ENCODE assay signal across 8 cellular contexts in the genomic region with DNA sequence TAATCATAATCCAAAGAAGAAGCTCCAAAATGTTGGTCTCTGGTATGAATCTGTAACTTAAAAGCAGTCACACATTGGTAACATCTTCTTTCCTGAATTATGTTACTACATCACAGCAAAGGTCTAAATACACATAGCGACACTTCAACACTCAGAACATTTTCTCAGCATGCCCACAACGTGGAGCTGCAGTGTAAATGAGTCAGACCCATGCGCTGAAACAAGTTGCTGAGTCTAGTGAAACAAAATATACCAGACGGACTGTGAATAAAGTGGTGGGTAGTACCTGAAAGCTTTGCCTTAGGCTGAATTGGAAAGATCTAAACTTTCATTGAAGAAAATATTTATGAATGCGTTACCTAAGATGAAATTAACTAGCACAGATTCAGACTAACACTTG. TPM values are rescaled to one million over a fixed set of nuclear protein-coding genes. Genes with fewer than 3 reads are reported as not detected.
DNase-seq lines count a peak whose midpoint lies in the region; ATAC-seq, FAIRE-seq and TF ChIP-seq lines count a peak whose summit lies in the region.

No MANE protein-coding gene starts in this region.

- no peaks in the 10 kb centered on the region for H4K20me1 ChIP-seq in GM12878 (ENCODE audit: control insufficient read depth, insufficient read depth)

- POLR2A ChIA-PET in GM12878 (lab: Charles Lee): no interaction called here

- SMC1A ChIA-PET in GM12878 (lab: Charles Lee; ENCODE audit: uncharacterized antibody, unreplicated experiment): no interaction called here

- H3K4me2 ChIP-seq in GM12878 (ENCODE audit: control insufficient read depth, insufficient read depth): no peak overlapping the region

- DNase-seq in COLO829 (ENCODE audit: low spot score): peak; percentile 8
- DNase-seq in HuH-7 (ENCODE audit: low spot score): peak; percentile 0
- DNase-seq in GM12878 (ENCODE audit: low read depth, low spot score): no peak
- no peak for DNase-seq in effector CD4-positive, alpha-beta T cell
- no peak for DNase-seq in amniotic stem cell (lab: John Stamatoyannopoulos, UW)
- no peak for DNase-seq in ecto neural progenitor cell (ENCODE audit: low spot score)
- DNase-seq in Kasumi-1 (lab: John Stamatoyannopoulos, UW): no peak

- TF ChIP-seq RAD21 in GM12878 (IDR thresholded peaks at IDR 0.05; ENCODE audit: insufficient read depth, low read depth, low read length) (peak; percentile 36), liver (IDR thresholded peaks at IDR 0.05) (peak in 1 of 2 donors; percentile 27)

- CTCF ChIA-PET in GM12878 (lab: Yijun Ruan, JAX): no interaction called here

- H2AFZ ChIP-seq in GM12878 (ENCODE audit: control insufficient read depth, low read depth, low read length): no peak overlapping the region

- RAD21 ChIA-PET in GM12878 (lab: Charles Lee; ENCODE audit: unreplicated experiment): no interaction called here

- H3K36me3 ChIP-seq in GM12878 (ENCODE audit: control insufficient read depth in 2 of 2, insufficient read depth in 2 of 2, low read length in 1 of 2) (no peaks in the 10 kb centered on the region), liver (ENCODE audit: control insufficient read depth in 4 of 4, insufficient read depth in 3 of 4, low read depth in 1 of 4, low read length in 3 of 4) (no peaks in the 10 kb centered on the region)

- TF ChIP-seq CTCF in GM12878 (IDR thresholded peaks at IDR 0.05 in 2 of 3, conservative IDR thresholded peaks at IDR 0.05 in 1 of 3; ENCODE audit: control insufficient read depth in 2 of 3, extremely low read depth in 1 of 3, insufficient read depth in 1 of 3, low read depth in 3 of 3, low read length in 3 of 3) (0 out of 6 replicates have a peak, but pooled peaks of 1 of the 3 experiments have one; percentile 5), liver (IDR thresholded peaks at IDR 0.05; ENCODE audit: low read depth, low read length, missing input control) (peak; percentile 8)

- no peak for FAIRE-seq in GM12878 (lab: Jason Lieb, UNC)

- 33% methylated on average over 5 of the region's 5 CpGs for WGBS in GM12878 (ENCODE audit: insufficient coverage, insufficient replicate concordance, low lambda C conversion rate, missing lambda C conversion rate)
- 49% methylated on average over 5 of the region's 5 CpGs for WGBS in liver

- no peak overlapping the region for H3K4me3 ChIP-seq in GM12878
- H3K4me3 ChIP-seq in liver (ENCODE audit: low read depth in 1 of 3, low read length in 3 of 3): no peak overlapping the region

- in situ Hi-C loops in GM12878 (cut with MboI): loop anchor here (25.0 kb wide), 1 partner anchor 296 kb away; no protein-coding TSS in a partner anchor

- intact Hi-C loops in GM12878 (cut with micrococcal nuclease; ENCODE audit: unreplicated experiment): no loop called here

- H3K9ac ChIP-seq in GM12878 (ENCODE audit: control insufficient read depth, insufficient read depth, low read length): no peak overlapping the region
- no peak overlapping the region for H3K9ac ChIP-seq in liver (ENCODE audit: low read depth in 1 of 2, low read length in 2 of 2)

- H3K79me2 ChIP-seq in GM12878 (ENCODE audit: control insufficient read depth, insufficient read depth, low read length): no peaks in the 10 kb centered on the region

- H3K4me1 ChIP-seq in GM12878 (ENCODE audit: control insufficient read depth, insufficient read depth, low read length): no peaks in the 10 kb centered on the region
- no peaks in the 10 kb centered on the region for H3K4me1 ChIP-seq in liver (ENCODE audit: control insufficient read depth in 4 of 4, insufficient read depth in 4 of 4, low read length in 3 of 4)

- H3K9me3 ChIP-seq in GM12878 (replicated peaks; ENCODE audit: control insufficient read depth, insufficient read depth, low read length) (no peaks in the 10 kb centered on the region), liver (ENCODE audit: control insufficient read depth in 4 of 4, low read length in 3 of 4) (no peaks in the 10 kb centered on the region)

- ATAC-seq in GM12878: peak; percentile 45; the same call in 2 of the 3 replicates

- no TSS peak for BruUV-seq in GM12878 (replicated peaks; lab: Mats Ljungman, UMichigan)

- no peak overlapping the region for H3K27ac ChIP-seq in GM12878 (ENCODE audit: control insufficient read depth, insufficient read depth)
- no peak overlapping the region for H3K27ac ChIP-seq in liver (ENCODE audit: low read depth in 1 of 2, low read length in 2 of 2)

- peaks cover 0 to 6% of the 10 kb centered on the region in 2 experiments; a peak in 1 of 4 replicates for H3K27me3 ChIP-seq in GM12878 (replicated peaks in 1 of 2; ENCODE audit: control insufficient read depth in 2 of 2, insufficient read depth in 2 of 2, low read length in 1 of 2)
- peaks cover 0 to 8% (median 0%) of the 10 kb centered on the region in 4 donors for H3K27me3 ChIP-seq in liver (ENCODE audit: control insufficient read depth in 4 of 4, insufficient read depth in 4 of 4, low read length in 3 of 4)

- TF ChIP-seq EP300 in GM12878 (IDR thresholded peaks at IDR 0.05; ENCODE audit: borderline replicate concordance in 1 of 2, control insufficient read depth in 1 of 2, low read depth in 2 of 2, low read length in 2 of 2): no peak

- no peak for TF ChIP-seq POLR2A in GM12878 (IDR thresholded peaks at IDR 0.05; ENCODE audit: low read depth, low read length)

TF ChIP-seq in GM12878, 131 proteins besides CTCF, POLR2A, EP300 and RAD21 (continues in another document):
- TF ChIP-seq MTA2 (IDR thresholded peaks at IDR 0.05; ENCODE audit: low read depth) (no peak), HCFC1 (IDR thresholded peaks at IDR 0.05; ENCODE audit: low read length) (no peak)
- TF ChIP-seq, protein P1, sequence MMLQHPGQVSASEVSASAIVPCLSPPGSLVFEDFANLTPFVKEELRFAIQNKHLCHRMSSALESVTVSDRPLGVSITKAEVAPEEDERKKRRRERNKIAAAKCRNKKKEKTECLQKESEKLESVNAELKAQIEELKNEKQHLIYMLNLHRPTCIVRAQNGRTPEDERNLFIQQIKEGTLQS (IDR thresholded peaks at IDR 0.05; ENCODE audit: borderline replicate concordance, extremely low read depth, low read depth, low read length): no peak
- TF ChIP-seq, protein P2, sequence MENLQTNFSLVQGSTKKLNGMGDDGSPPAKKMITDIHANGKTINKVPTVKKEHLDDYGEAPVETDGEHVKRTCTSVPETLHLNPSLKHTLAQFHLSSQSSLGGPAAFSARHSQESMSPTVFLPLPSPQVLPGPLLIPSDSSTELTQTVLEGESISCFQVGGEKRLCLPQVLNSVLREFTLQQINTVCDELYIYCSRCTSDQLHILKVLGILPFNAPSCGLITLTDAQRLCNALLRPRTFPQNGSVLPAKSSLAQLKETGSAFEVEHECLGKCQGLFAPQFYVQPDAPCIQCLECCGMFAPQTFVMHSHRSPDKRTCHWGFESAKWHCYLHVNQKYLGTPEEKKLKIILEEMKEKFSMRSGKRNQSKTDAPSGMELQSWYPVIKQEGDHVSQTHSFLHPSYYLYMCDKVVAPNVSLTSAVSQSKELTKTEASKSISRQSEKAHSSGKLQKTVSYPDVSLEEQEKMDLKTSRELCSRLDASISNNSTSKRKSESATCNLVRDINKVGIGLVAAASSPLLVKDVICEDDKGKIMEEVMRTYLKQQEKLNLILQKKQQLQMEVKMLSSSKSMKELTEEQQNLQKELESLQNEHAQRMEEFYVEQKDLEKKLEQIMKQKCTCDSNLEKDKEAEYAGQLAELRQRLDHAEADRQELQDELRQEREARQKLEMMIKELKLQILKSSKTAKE (IDR thresholded peaks at IDR 0.05; ENCODE audit: low read depth, poor library complexity, severe bottlenecking): no peak

TF ChIP-seq in liver, 16 proteins besides CTCF, POLR2A, EP300 and RAD21 (continues in another document):
- TF ChIP-seq EGR1 (IDR thresholded peaks at IDR 0.05; ENCODE audit: low read depth in 2 of 2): no peak
- no peak for TF ChIP-seq HNF4G (IDR thresholded peaks at IDR 0.05)
- no peak for TF ChIP-seq FOXA2 (IDR thresholded peaks at IDR 0.05)

RNA-seq across cellular contexts. Expression of a gene that starts 33.2 kb away (rescaled TPM):
- 702 and 722 TPM in 2 replicates for total RNA-seq in GM12878 (2013; cell fraction: nucleolus; rRNA removed)
- total RNA-seq in GM12878 (2014; rRNA removed): 80.1 and 85.8 TPM in 2 replicates
- 57.1 and 59.6 TPM in 2 replicates for total RNA-seq in GM12878 (2014; rRNA removed; fragmentation: Illumina TruSeq; extraction: Trizol)
- 118 and 147 TPM in 2 replicates for total RNA-seq in GM12878 (2021)
- 160 TPM for polyA plus RNA-seq in GM12878 (2011; ENCODE audit: low read depth)
- 117 and 164 TPM in 2 replicates for polyA plus RNA-seq in GM12878 (2011; rRNA removed)
- 74.4 and 97.8 TPM in 2 replicates for polyA plus RNA-seq in GM12878 (2011; cell fraction: cytosol; rRNA removed)
- 475 and 523 TPM in 2 replicates for polyA plus RNA-seq in GM12878 (2011; cell fraction: nucleus; rRNA removed)
- polyA plus RNA-seq in GM12878 (2012): 153 and 205 TPM in 2 replicates
- 135 and 144 TPM in 2 replicates for polyA plus RNA-seq in GM12878 (2014; fragmentation: Illumina TruSeq; extraction: Trizol)
- 10 to 100 TPM; 18.5 to 27.3 TPM for polyA plus RNA-seq in GM12878 (2014; fragmentation: Nextera tagmentation; extraction: Ambion mirVana)
- polyA plus RNA-seq in GM12878 (2014; rRNA removed): 258 and 302 TPM in 2 replicates
- polyA plus RNA-seq in GM12878 (2016; fragmentation: Nextera tagmentation; extraction: Ambion mirVana): 10 to 100 TPM; 72.5 to 77.3 TPM
- polyA minus RNA-seq in GM12878 (2011; rRNA and poly(A)+ RNA removed): 20.3 and 22.9 TPM in 2 replicates
- 10.8 and 12.8 TPM in 2 replicates for polyA minus RNA-seq in GM12878 (2011; cell fraction: cytosol; rRNA and poly(A)+ RNA removed)
- polyA minus RNA-seq in GM12878 (2011; cell fraction: nucleus; rRNA and poly(A)+ RNA removed): 37.6 and 50.8 TPM in 2 replicates
- total RNA-seq in liver: 10 to 100 TPM in 1 of 2 donors, 1 to 10 TPM in 1; 9.4 to 71.0 TPM
- polyA plus RNA-seq in liver: 10 to 100 TPM in 1 of 2 donors, 1 to 10 TPM in 1; 8.4 to 36.3 TPM

Comparison
In these comparisons a context has a peak if more than half of its experiments do, and no peak if none do; other contexts are left out.
1. DNase-seq: peak in COLO829 (single experiment) and HuH-7 (single experiment); none in GM12878 (single experiment), effector CD4-positive, alpha-beta T cell (single experiment), amniotic stem cell (single experiment), ecto neural progenitor cell (single experiment) and Kasumi-1 (0 of 2).